ENCODE assay signal across 1 cellular context in genomic region chr10:69123306-69123746, GRCh38.
TF ChIP-seq lines count a peak whose summit lies in the region.

No MANE protein-coding gene starts in this region.

TF ChIP-seq in K562, 482 proteins besides CTCF, POLR2A, EP300 and RAD21 (continued from another document and continues in another):
- no peak for TF ChIP-seq IRF9 (tag; IDR thresholded peaks at IDR 0.05)
- TF ChIP-seq SMARCE1 (IDR thresholded peaks at IDR 0.05): no peak; the same call in 1 of the 2 replicates
- TF ChIP-seq ZNF398 (CRISPR knock-in tag; IDR thresholded peaks at IDR 0.05): no peak
- no peak for TF ChIP-seq ZNF449 (CRISPR knock-in tag; IDR thresholded peaks at IDR 0.05)
- no peak for TF ChIP-seq SMAD4 (CRISPR knock-in tag; conservative IDR thresholded peaks at IDR 0.05)
- no peak for TF ChIP-seq ZNF121 (CRISPR knock-in tag; conservative IDR thresholded peaks at IDR 0.05)
- 0 out of 2 replicates have a peak, but pooled peaks have one; percentile 25 for TF ChIP-seq ELF2 (CRISPR knock-in tag; IDR thresholded peaks at IDR 0.05)
- TF ChIP-seq ZNF444 (CRISPR knock-in tag; IDR thresholded peaks at IDR 0.05): no peak
- 0 out of 2 replicates have a peak, but pooled peaks have one; percentile 58 for TF ChIP-seq MEF2D (tag; conservative IDR thresholded peaks at IDR 0.05; ENCODE audit: low read depth)
- TF ChIP-seq ZNF644 (tag; IDR thresholded peaks at IDR 0.05; ENCODE audit: low read depth): 0 out of 2 replicates have a peak, but pooled peaks have one; percentile 45
- TF ChIP-seq TFAP4 (CRISPR knock-in tag; IDR thresholded peaks at IDR 0.05; ENCODE audit: borderline replicate concordance): no peak
- TF ChIP-seq MYC (IDR thresholded peaks at IDR 0.05; ENCODE audit: low read depth, low read length): no peak
- TF ChIP-seq MYC (CRISPR knock-in tag; IDR thresholded peaks at IDR 0.05; ENCODE audit: borderline replicate concordance, low read depth): 0 out of 2 replicates have a peak, but pooled peaks have one; percentile 34
- TF ChIP-seq TRIM28 (IDR thresholded peaks at IDR 0.05): peak; percentile 65; the same call in 1 of the 2 replicates
- no peak for TF ChIP-seq CGGBP1 (CRISPR knock-in tag; IDR thresholded peaks at IDR 0.05)
- no peak for TF ChIP-seq FOXP4 (CRISPR knock-in tag; IDR thresholded peaks at IDR 0.05; ENCODE audit: borderline replicate concordance)
- TF ChIP-seq ZFP91 (CRISPR knock-in tag; IDR thresholded peaks at IDR 0.05): no peak
- no peak for TF ChIP-seq PHF21A (IDR thresholded peaks at IDR 0.05; ENCODE audit: borderline replicate concordance, low read depth)
- no peak for TF ChIP-seq NFATC3 (IDR thresholded peaks at IDR 0.05)
- TF ChIP-seq ATF1 (CRISPR knock-in tag; IDR thresholded peaks at IDR 0.05): no peak
- no peak for TF ChIP-seq ATF1 (tag; IDR thresholded peaks at IDR 0.05)
- TF ChIP-seq PPARD (CRISPR knock-in tag; IDR thresholded peaks at IDR 0.05): no peak
- TF ChIP-seq ZNF124 (CRISPR knock-in tag; IDR thresholded peaks at IDR 0.05): no peak
- no peak for TF ChIP-seq GTF2F1 (IDR thresholded peaks at IDR 0.05; ENCODE audit: low read depth, low read length)
- TF ChIP-seq CHD2 (IDR thresholded peaks at IDR 0.05; ENCODE audit: low read depth, low read length): no peak
- TF ChIP-seq NR2C2 (CRISPR knock-in tag; IDR thresholded peaks at IDR 0.05): no peak
- no peak for TF ChIP-seq NR2C2 (tag; IDR thresholded peaks at IDR 0.05)
- TF ChIP-seq ETV6 (IDR thresholded peaks at IDR 0.05; ENCODE audit: borderline replicate concordance in 1 of 2, low read depth in 2 of 2, low read length in 1 of 2): no peak
- TF ChIP-seq ETV6 (CRISPR knock-in tag; IDR thresholded peaks at IDR 0.05; ENCODE audit: borderline replicate concordance): no peak
- TF ChIP-seq TARDBP (IDR thresholded peaks at IDR 0.05): 0 out of 2 replicates have a peak, but pooled peaks have one; percentile 26
- peak; percentile 60; the same call in 1 of the 2 replicates for TF ChIP-seq ZNF740 (CRISPR knock-in tag; IDR thresholded peaks at IDR 0.05)
- TF ChIP-seq ZNF740 (tag; IDR thresholded peaks at IDR 0.05): no peak
- no peak for TF ChIP-seq ZMIZ1 (IDR thresholded peaks at IDR 0.05; ENCODE audit: low read depth in 2 of 2, low read length in 2 of 2)
- TF ChIP-seq ZNF586 (CRISPR knock-in tag; conservative IDR thresholded peaks at IDR 0.05): no peak
- TF ChIP-seq DLX4 (CRISPR knock-in tag; IDR thresholded peaks at IDR 0.05): no peak
- peak in 1 of 3 experiments; percentile 2 for TF ChIP-seq YY1 (IDR thresholded peaks at IDR 0.05; ENCODE audit: borderline replicate concordance in 1 of 3, control insufficient read depth in 1 of 3, extremely low read depth in 1 of 3, insufficient read depth in 3 of 3, insufficient read length in 1 of 3, insufficient replicate concordance in 2 of 3, low read depth in 1 of 3, low read length in 2 of 3)
- no peak for TF ChIP-seq ZNF436 (CRISPR knock-in tag; IDR thresholded peaks at IDR 0.05)
- peak; percentile 4; the same call in 1 of the 2 replicates for TF ChIP-seq ESRRA (IDR thresholded peaks at IDR 0.05; ENCODE audit: borderline replicate concordance, low read depth)
- no peak for TF ChIP-seq ZBTB1 (CRISPR knock-in tag; IDR thresholded peaks at IDR 0.05; ENCODE audit: borderline replicate concordance, low read depth)
- TF ChIP-seq SMARCC2 (IDR thresholded peaks at IDR 0.05; ENCODE audit: low read depth): 0 out of 2 replicates have a peak, but pooled peaks have one; percentile 66
- no peak for TF ChIP-seq RREB1 (CRISPR knock-in tag; IDR thresholded peaks at IDR 0.05)
